In genomic region chr5:103427326-103427725, GRCh38 we compare ENCODE assay signal across 27 cellular contexts.
"Had no signal": no experiment of that assay in that cellular context is flagged by ENCODE, and none has a peak within 500 bp of the region (broad histone marks: within the 10 kb centered on the region; RNA-seq: fewer than 3 reads in every experiment).

No MANE protein-coding gene starts in this region.

- H3K27ac ChIP-seq: RWPE1, WERI-Rb-1 had no signal

- H3K4me1 Mint-ChIP-seq: activated CD4-positive, alpha-beta memory T cell treated with anti-CD3 and anti-CD28 coated beads, Interleukin-2, amount 10 ng/mL, durations not matched to agents 7 days and 5 days; activated CD4-positive, alpha-beta T cell treated with anti-CD3 and anti-CD28 coated beads for 36 hours; activated naive CD4-positive, alpha-beta T cell treated with anti-CD3 and anti-CD28 coated beads, Interleukin-2, amount 10 ng/mL, durations not matched to agents 7 days and 5 days; activated naive CD8-positive, alpha-beta T cell treated with anti-CD3 and anti-CD28 coated beads for 36 hours; T-cell had no signal

- H3K36me3 Mint-ChIP-seq: activated naive CD4-positive, alpha-beta T cell treated with anti-CD3 and anti-CD28 coated beads, Interleukin-2, amount 10 ng/mL, durations not matched to agents 7 days and 5 days; activated naive CD8-positive, alpha-beta T cell treated with anti-CD3 and anti-CD28 coated beads for 36 hours; T-cell had no signal

- H3K9me3 Mint-ChIP-seq: activated CD4-positive, alpha-beta memory T cell treated with anti-CD3 and anti-CD28 coated beads, Interleukin-2, amount 10 ng/mL, durations not matched to agents 7 days and 5 days; activated naive CD4-positive, alpha-beta T cell treated with anti-CD3 and anti-CD28 coated beads, Interleukin-2, amount 10 ng/mL, durations not matched to agents 7 days and 5 days; activated naive CD8-positive, alpha-beta T cell treated with anti-CD3 and anti-CD28 coated beads for 36 hours; activated T-helper 2 cell treated with anti-CD3 and anti-CD28 coated beads, Interferon-gamma antibody, Interleukin-2, Interleukin-4, amounts not matched to agents 10 μg/mL and 5 μg/mL and 100 μg/mL, durations not matched to agents 14 hours and 24 hours and 36 hours; T-cell had no signal

- H3K4me3 ChIP-seq: K562 had no signal

- ATAC-seq: activated CD4-positive, alpha-beta T cell treated with anti-CD3 and anti-CD28 coated beads for 36 hours; K562; Panc1; T-cell had no signal

- H3K36me3 ChIP-seq: WERI-Rb-1 had no signal

- H3K27me3 Mint-ChIP-seq: activated naive CD4-positive, alpha-beta T cell treated with anti-CD3 and anti-CD28 coated beads, Interleukin-2, amount 10 ng/mL, durations not matched to agents 7 days and 5 days; T-cell had no signal

- H3K4me3 Mint-ChIP-seq: activated CD4-positive, alpha-beta memory T cell treated with anti-CD3 and anti-CD28 coated beads, Interleukin-2, amount 10 ng/mL, durations not matched to agents 7 days and 5 days; activated CD4-positive, alpha-beta T cell treated with anti-CD3 and anti-CD28 coated beads for 36 hours; activated naive CD4-positive, alpha-beta T cell treated with anti-CD3 and anti-CD28 coated beads, Interleukin-2, amount 10 ng/mL, durations not matched to agents 7 days and 5 days; activated naive CD8-positive, alpha-beta T cell treated with anti-CD3 and anti-CD28 coated beads for 36 hours; T-cell had no signal

- DNase-seq: activated CD4-positive, alpha-beta memory T cell treated with anti-CD3 and anti-CD28 coated beads, Interleukin-2, amount 10 ng/mL, durations not matched to agents 7 days and 5 days; activated CD4-positive, alpha-beta T cell treated with anti-CD3 and anti-CD28 coated beads for 36 hours; activated CD4-positive, alpha-beta T cell treated with anti-CD3 and anti-CD28 coated beads, Interleukin-2, amount 50 U/mL, for 1 hour; activated gamma-delta T cell treated with Interleukin-2 at 50 U/mL for 16 hours; activated naive CD4-positive, alpha-beta T cell treated with anti-CD3 and anti-CD28 coated beads, Interleukin-2, amount 10 ng/mL, durations not matched to agents 7 days and 5 days; activated naive CD8-positive, alpha-beta T cell treated with anti-CD3 and anti-CD28 coated beads for 36 hours; activated T-cell treated with anti-CD3 and anti-CD28 coated beads for 4 hours; activated T-cell treated with anti-CD3 and anti-CD28 coated beads, Interleukin-2, amount 50 U/mL, for 48 hours; central memory CD4-positive, alpha-beta T cell; Kasumi-1; NCI-H1105 treated with DMSO at 0.1 percent for 48 hours; NCI-H1436 treated with DMSO at 0.1 percent for 48 hours; NCI-H187; NCI-H2081; NCI-H510A treated with DMSO at 0.1 percent for 48 hours; NCI-H69; NK-92 treated with Interleukin-12 subunit alpha and Interleukin-12 subunit beta, amount 100 ng/mL, for 24 hours; OCI-M1; SHP77 treated with DMSO at 0.1 percent for 48 hours; T-cell; T-helper 2 cell; T1000; WERI-Rb-1 had no signal

- H3K27ac Mint-ChIP-seq: activated CD4-positive, alpha-beta memory T cell treated with anti-CD3 and anti-CD28 coated beads, Interleukin-2, amount 10 ng/mL, durations not matched to agents 7 days and 5 days; activated CD4-positive, alpha-beta T cell treated with anti-CD3 and anti-CD28 coated beads for 36 hours; activated naive CD4-positive, alpha-beta T cell treated with anti-CD3 and anti-CD28 coated beads, Interleukin-2, amount 10 ng/mL, durations not matched to agents 7 days and 5 days; activated naive CD8-positive, alpha-beta T cell treated with anti-CD3 and anti-CD28 coated beads for 36 hours; activated T-helper 2 cell treated with anti-CD3 and anti-CD28 coated beads, Interferon-gamma antibody, Interleukin-2, Interleukin-4, amounts not matched to agents 10 μg/mL and 5 μg/mL and 100 μg/mL, durations not matched to agents 14 hours and 24 hours and 36 hours; T-cell had no signal
